In the genomic region with DNA sequence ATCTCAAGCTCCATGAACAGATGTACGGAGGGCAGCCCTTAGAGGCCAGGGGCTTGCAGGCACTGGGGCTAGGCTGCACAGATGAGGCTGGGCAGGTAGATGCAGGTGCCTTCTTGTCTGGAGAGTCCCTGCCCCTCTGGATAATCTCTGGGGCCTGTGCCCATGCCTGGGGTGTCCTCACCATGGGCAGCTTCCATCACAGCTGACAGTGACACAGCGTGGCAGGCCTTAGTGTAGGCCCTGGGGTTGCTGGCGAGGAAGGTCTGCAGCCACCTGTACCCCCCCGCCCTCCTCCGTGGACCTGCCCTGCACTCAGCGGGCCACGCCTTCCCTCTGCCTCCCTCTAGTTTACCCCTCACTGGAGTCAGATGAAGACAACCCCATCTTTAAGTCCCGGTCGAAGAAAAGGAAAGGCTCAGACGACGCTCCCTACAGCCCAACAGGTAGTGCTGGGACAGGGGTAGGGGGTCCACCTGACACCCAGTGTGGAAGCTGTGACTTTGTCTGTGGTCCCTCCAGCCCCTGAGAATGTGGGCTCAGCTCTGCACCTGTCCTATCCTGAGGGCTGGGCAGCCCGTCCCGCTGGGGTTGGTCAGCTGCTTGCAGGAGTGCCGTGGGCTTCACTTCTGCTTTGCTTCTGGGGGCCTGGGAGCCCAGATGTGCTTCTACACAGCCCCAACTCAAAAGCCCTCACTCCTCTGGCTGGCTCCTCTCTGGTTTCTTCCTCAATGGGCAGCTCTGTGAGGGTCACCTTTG, we compare ENCODE assay signal across 21 cellular contexts.
A peak's percentile ranks its signal among the peaks of the same experiment; 100 is the strongest.
DNase-seq lines count a peak whose midpoint lies in the region; ATAC-seq and TF ChIP-seq lines count a peak whose summit lies in the region.
"Had no signal": no experiment of that assay in that cellular context is flagged by ENCODE, and none has a peak within 500 bp of the region (broad histone marks: within the 10 kb centered on the region; RNA-seq: fewer than 3 reads in every experiment).

No MANE protein-coding gene starts in this region.

- no peaks in the 10 kb centered on the region for H3K9me3 ChIP-seq in ascending aorta
- no peaks in the 10 kb centered on the region for H3K9me3 ChIP-seq in stomach
- H3K9me3 ChIP-seq: A549 had no signal

- no peak for TF ChIP-seq EP300 in stomach (IDR thresholded peaks at IDR 0.05)

- H3K4me1 Mint-ChIP-seq in activated CD8-positive, alpha-beta T cell treated with anti-CD3 and anti-CD28 coated beads, Interleukin-2, amount 10 ng/mL, durations not matched to agents 7 days and 5 days (ENCODE audit: low read depth) = no peaks in the 10 kb centered on the region
- H3K4me1 Mint-ChIP-seq in activated CD8-positive, alpha-beta T cell treated with anti-CD3 and anti-CD28 coated beads for 36 hours (ENCODE audit: low read depth) = no peaks in the 10 kb centered on the region
- H3K4me1 Mint-ChIP-seq: CD8-positive, alpha-beta memory T cell had no signal

- CTCF ChIA-PET in activated CD8-positive, alpha-beta T cell treated with anti-CD3 and anti-CD28 coated beads, Interleukin-2, amount 10 ng/mL, durations not matched to agents 7 days and 5 days (lab: Charles Lee) = no interaction called here
- CTCF ChIA-PET in activated CD8-positive, alpha-beta T cell treated with anti-CD3 and anti-CD28 coated beads for 36 hours (lab: Charles Lee) = no interaction called here

- H3K27me3 ChIP-seq in ascending aorta = no peaks in the 10 kb centered on the region
- H3K27me3 ChIP-seq in stomach = no peaks in the 10 kb centered on the region
- H3K27me3 ChIP-seq: brain microvascular endothelial cell had no signal

- H3K4me3 Mint-ChIP-seq in activated CD8-positive, alpha-beta T cell treated with anti-CD3 and anti-CD28 coated beads, Interleukin-2, amount 10 ng/mL, durations not matched to agents 7 days and 5 days = no peak overlapping the region
- H3K4me3 Mint-ChIP-seq in activated CD8-positive, alpha-beta T cell treated with anti-CD3 and anti-CD28 coated beads for 36 hours = no peak overlapping the region
- H3K4me3 Mint-ChIP-seq: CD8-positive, alpha-beta memory T cell; GM23338 had no signal

- WGBS in stomach, 5 donors = 91 to 96% (median 95%) methylated on average over 11 to 14 of the region's 14 CpGs

- POLR2A ChIA-PET in activated CD8-positive, alpha-beta T cell treated with anti-CD3 and anti-CD28 coated beads, Interleukin-2, amount 10 ng/mL, durations not matched to agents 7 days and 5 days (lab: Charles Lee) = no interaction called here
- POLR2A ChIA-PET in activated CD8-positive, alpha-beta T cell treated with anti-CD3 and anti-CD28 coated beads for 36 hours (lab: Charles Lee) = no interaction called here

- peak; percentile 14 for DNase-seq in activated CD8-positive, alpha-beta T cell treated with anti-CD3 and anti-CD28 coated beads, Interleukin-2, amount 10 ng/mL, durations not matched to agents 7 days and 5 days
- no peak for DNase-seq in activated CD8-positive, alpha-beta T cell treated with anti-CD3 and anti-CD28 coated beads for 36 hours
- peak; percentile 7 to 47 for DNase-seq in ascending aorta (ENCODE audit: low spot score in 2 of 2)
- DNase-seq in left colon = peak; percentile 1 to 12
- DNase-seq in stomach = peak; percentile 19
- DNase-seq in HuH-7 (ENCODE audit: low spot score) = no peak
- no peak for DNase-seq in CD1c-positive myeloid dendritic cell (ENCODE audit: extremely low spot score)
- DNase-seq: activated CD4-positive, CD25-positive, alpha-beta regulatory T cell; brain microvascular endothelial cell; GF-D8; KBM-7; NCI-H1694; NCI-H524; PC-9; retina; stimulated activated naive CD4-positive, alpha-beta T cell treated with Interleukin-2 at 50 U/mL for 16 hours had no signal

- H3K27ac ChIP-seq in ascending aorta (no peak overlapping the region), stomach (no peak overlapping the region)
- H3K27ac ChIP-seq: A549, brain microvascular endothelial cell, PC-9 had no signal

- H3K36me3 Mint-ChIP-seq in activated CD8-positive, alpha-beta T cell treated with anti-CD3 and anti-CD28 coated beads, Interleukin-2, amount 10 ng/mL, durations not matched to agents 7 days and 5 days (ENCODE audit: low read depth) = peaks cover 7% of the 10 kb centered on the region
- peaks cover 16% of the 10 kb centered on the region for H3K36me3 Mint-ChIP-seq in activated CD8-positive, alpha-beta T cell treated with anti-CD3 and anti-CD28 coated beads for 36 hours (ENCODE audit: low read depth)

- H3K27ac Mint-ChIP-seq in activated CD8-positive, alpha-beta T cell treated with anti-CD3 and anti-CD28 coated beads, Interleukin-2, amount 10 ng/mL, durations not matched to agents 7 days and 5 days = no peak overlapping the region
- H3K27ac Mint-ChIP-seq in activated CD8-positive, alpha-beta T cell treated with anti-CD3 and anti-CD28 coated beads for 36 hours = no peak overlapping the region
- H3K27ac Mint-ChIP-seq: activated T-helper 2 cell treated with anti-CD3 and anti-CD28 coated beads, Interferon-gamma antibody, Interleukin-2, Interleukin-4, amounts not matched to agents 10 μg/mL and 5 μg/mL and 100 μg/mL, durations not matched to agents 14 hours and 24 hours and 36 hours; GM23338 had no signal

- no peaks in the 10 kb centered on the region for H3K27me3 Mint-ChIP-seq in activated CD8-positive, alpha-beta T cell treated with anti-CD3 and anti-CD28 coated beads, Interleukin-2, amount 10 ng/mL, durations not matched to agents 7 days and 5 days (ENCODE audit: low read depth)
- H3K27me3 Mint-ChIP-seq in activated CD8-positive, alpha-beta T cell treated with anti-CD3 and anti-CD28 coated beads for 36 hours = no peaks in the 10 kb centered on the region

- H3K4me1 ChIP-seq in ascending aorta (no peaks in the 10 kb centered on the region), stomach (peaks cover 0 to 15% (median 5%) of the 10 kb centered on the region in 4 donors)
- H3K4me1 ChIP-seq: A549 had no signal

- no peak overlapping the region for H3K4me3 ChIP-seq in ascending aorta
- H3K4me3 ChIP-seq in stomach = no peak overlapping the region
- H3K4me3 ChIP-seq: A549, GM23338, PC-9 had no signal

- TF ChIP-seq CTCF in activated CD8-positive, alpha-beta T cell treated with anti-CD3 and anti-CD28 coated beads for 36 hours (IDR thresholded peaks at IDR 0.05) = no peak
- TF ChIP-seq CTCF in ascending aorta (IDR thresholded peaks at IDR 0.05) (no peak), stomach (IDR thresholded peaks at IDR 0.05) (no peak)

- TF ChIP-seq POLR2A in stomach (IDR thresholded peaks at IDR 0.05) = no peak

- no peak for ATAC-seq in activated CD8-positive, alpha-beta T cell treated with anti-CD3 and anti-CD28 coated beads, Interleukin-2, amount 10 ng/mL, durations not matched to agents 7 days and 5 days
- no peak for ATAC-seq in activated CD8-positive, alpha-beta T cell treated with anti-CD3 and anti-CD28 coated beads for 36 hours
- no peak for ATAC-seq in left colon
- no peak for ATAC-seq in HG02973 (IDR thresholded peaks at IDR 0.05; ENCODE audit: unreplicated experiment)
- ATAC-seq: A549, GM23338 had no signal

- H3K9me3 Mint-ChIP-seq in activated CD8-positive, alpha-beta T cell treated with anti-CD3 and anti-CD28 coated beads, Interleukin-2, amount 10 ng/mL, durations not matched to agents 7 days and 5 days (ENCODE audit: insufficient read depth) = no peaks in the 10 kb centered on the region
- H3K9me3 Mint-ChIP-seq in activated CD8-positive, alpha-beta T cell treated with anti-CD3 and anti-CD28 coated beads for 36 hours = no peaks in the 10 kb centered on the region
- H3K9me3 Mint-ChIP-seq: CD8-positive, alpha-beta memory T cell; GM23338 had no signal

- intact Hi-C loops in activated CD8-positive, alpha-beta T cell treated with anti-CD3 and anti-CD28 coated beads for 36 hours (cut with micrococcal nuclease) = no loop called here
- intact Hi-C loops in ascending aorta (cut with DNase I) (no loop called here), left colon (cut with DNase I, micrococcal nuclease) (no loop called here), stomach (cut with DNase I; ENCODE audit: low total_unique reads) (no loop called here)

- peaks cover 51 to 62% of the 10 kb centered on the region in 2 donors for H3K36me3 ChIP-seq in ascending aorta
- peaks cover 43 to 75% (median 67%) of the 10 kb centered on the region in 4 donors for H3K36me3 ChIP-seq in stomach
- H3K36me3 ChIP-seq: brain microvascular endothelial cell had no signal

Comparison
In these comparisons a context has a peak if more than half of its experiments do, and no peak if none do; other contexts are left out.
1. DNase-seq: peak in activated CD8-positive, alpha-beta T cell treated with anti-CD3 and anti-CD28 coated beads, Interleukin-2, amount 10 ng/mL, durations not matched to agents 7 days and 5 days (single experiment), ascending aorta (2 of 2), left colon (2 of 2) and stomach (single experiment); none in activated CD8-positive, alpha-beta T cell treated with anti-CD3 and anti-CD28 coated beads for 36 hours (single experiment), HuH-7 (single experiment) and CD1c-positive myeloid dendritic cell (single experiment).